Comparison of ENCODE assay signal across 11 cellular contexts in the genomic region with DNA sequence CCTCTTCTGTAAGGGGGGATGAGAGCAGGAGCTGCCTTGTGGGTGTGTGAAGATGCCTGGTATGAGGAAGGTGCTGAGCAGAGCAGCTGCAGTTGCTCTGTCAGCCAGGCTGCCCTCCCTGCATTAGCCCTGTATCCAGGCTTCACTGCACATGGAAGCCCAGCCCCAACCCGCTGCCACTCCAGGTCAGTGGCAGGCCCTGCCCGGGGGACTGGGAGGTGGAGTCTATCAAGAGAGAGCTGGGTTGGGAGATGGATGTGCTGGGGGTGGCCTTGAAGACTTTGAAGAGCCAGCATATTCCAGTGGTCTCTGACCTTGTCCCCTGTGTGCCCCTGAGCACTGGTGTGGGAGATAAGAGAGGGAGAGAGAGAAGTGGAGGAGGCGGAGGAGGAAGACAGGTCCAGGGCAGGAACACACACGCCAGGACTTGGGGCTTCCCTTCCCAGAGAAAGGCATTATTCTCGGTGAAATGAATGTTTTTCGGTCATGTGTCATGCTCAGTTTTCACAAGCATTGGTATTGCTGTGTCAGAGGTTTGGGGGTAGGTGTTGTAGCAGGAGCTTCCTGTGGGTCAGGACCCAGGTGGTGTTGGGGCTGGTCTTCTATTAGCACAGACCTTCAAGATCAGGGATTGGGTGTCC. TPM values are rescaled to one million over a fixed set of nuclear protein-coding genes. Genes with fewer than 3 reads are reported as not detected.
DNase-seq lines count a peak whose midpoint lies in the region; ATAC-seq, FAIRE-seq and TF ChIP-seq lines count a peak whose summit lies in the region.
"Had no signal": no experiment of that assay in that cellular context is flagged by ENCODE, and none has a peak within 500 bp of the region (broad histone marks: within the 10 kb centered on the region; RNA-seq: fewer than 3 reads in every experiment).

No MANE protein-coding gene starts in this region.

- H3K36me3 Mint-ChIP-seq in CD14-positive monocyte (peaks cover 64 to 65% of the 10 kb centered on the region in 2 donors), H9 (ENCODE audit: insufficient read depth in 1 of 3, low read depth in 3 of 3) (peaks cover 36 to 62% (median 58%) of the 10 kb centered on the region in 3 experiments; a peak in 6 of 7 replicates)
- peaks cover 0 to 49% (median 35%) of the 10 kb centered on the region in 3 donors for H3K36me3 Mint-ChIP-seq in naive thymus-derived CD8-positive, alpha-beta T cell

- no peak for ATAC-seq in naive thymus-derived CD8-positive, alpha-beta T cell
- ATAC-seq: GM23338 had no signal

- no peak overlapping the region for H2BK5ac ChIP-seq in H9 (ENCODE audit: insufficient read length, low read length)

- no peaks in the 10 kb centered on the region for H4K20me1 ChIP-seq in H9 (ENCODE audit: control insufficient read depth, insufficient read depth, insufficient read length)

- H3K27me3 Mint-ChIP-seq in CD14-positive monocyte (ENCODE audit: low read depth in 3 of 3) (peaks cover 0 to 4% (median 3%) of the 10 kb centered on the region in 3 donors), H9 (ENCODE audit: low read depth) (no peaks in the 10 kb centered on the region; the same call in 1 of the 2 replicates)
- no peaks in the 10 kb centered on the region for H3K27me3 Mint-ChIP-seq in naive thymus-derived CD8-positive, alpha-beta T cell

- H3K27ac ChIP-seq in H9 (ENCODE audit: insufficient read length, low read depth, low read length) = no peak overlapping the region

- TF ChIP-seq CTCF in CD14-positive monocyte (IDR thresholded peaks at IDR 0.05) (no peak), H9 (conservative IDR thresholded peaks at IDR 0.05) (no peak)

- H3K9me3 Mint-ChIP-seq in CD14-positive monocyte (peaks cover 0 to 2% (median 0%) of the 10 kb centered on the region in 7 donors), H9 (no peaks in the 10 kb centered on the region)
- no peaks in the 10 kb centered on the region for H3K9me3 Mint-ChIP-seq in naive thymus-derived CD8-positive, alpha-beta T cell
- H3K9me3 Mint-ChIP-seq: GM23338 had no signal

- H3K36me3 ChIP-seq in adipocyte (ENCODE audit: control insufficient read depth, insufficient read depth, low read length, severe bottlenecking) = peaks cover 62% of the 10 kb centered on the region
- H3K36me3 ChIP-seq: ovary had no signal

- H2BK120ac ChIP-seq in H9 (ENCODE audit: low read depth, low read length, poor library complexity, severe bottlenecking) = no peak overlapping the region

- no peak overlapping the region for H3K23ac ChIP-seq in H9 (ENCODE audit: insufficient read length, low read depth, low read length)

- H3K9ac ChIP-seq in H9 (ENCODE audit: extremely low read depth, insufficient read length, low read length) (no peak overlapping the region), adipocyte (ENCODE audit: low read length) (peak overlapping the region; percentile 95)

- H3K56ac ChIP-seq in H9 (ENCODE audit: insufficient read length, low read depth, low read length) = no peak overlapping the region

- no peak overlapping the region for H2BK20ac ChIP-seq in H9 (ENCODE audit: low read depth, low read length, poor library complexity, severe bottlenecking)

- H3K27ac Mint-ChIP-seq in CD14-positive monocyte (peak overlapping the region; percentile 82 to 98 (median 96)), H9 (no peak overlapping the region)
- peak overlapping the region in 6 of 10 donors; percentile 9 to 92 (median 69) for H3K27ac Mint-ChIP-seq in naive thymus-derived CD8-positive, alpha-beta T cell
- H3K27ac Mint-ChIP-seq: GM23338 had no signal

- peak overlapping the region; percentile 42 to 92 for H3K4me3 Mint-ChIP-seq in CD14-positive monocyte
- no peak overlapping the region for H3K4me3 Mint-ChIP-seq in H9
- peak overlapping the region in 4 of 10 donors; percentile 4 to 73 (median 41) for H3K4me3 Mint-ChIP-seq in naive thymus-derived CD8-positive, alpha-beta T cell
- H3K4me3 Mint-ChIP-seq: GM23338 had no signal

- no peak overlapping the region for H3K14ac ChIP-seq in H9 (ENCODE audit: insufficient read depth, low read length)

- peaks cover 82% of the 10 kb centered on the region for H3K4me1 Mint-ChIP-seq in CD14-positive monocyte
- H3K4me1 Mint-ChIP-seq in H9 = peaks cover 8 to 22% of the 10 kb centered on the region in 2 experiments
- peaks cover 11 to 41% (median 30%) of the 10 kb centered on the region in 4 donors for H3K4me1 Mint-ChIP-seq in naive thymus-derived CD8-positive, alpha-beta T cell

- peaks cover 5% of the 10 kb centered on the region for H3K79me1 ChIP-seq in H9 (ENCODE audit: insufficient read depth, low read depth, low read length, poor library complexity, severe bottlenecking)

- intact Hi-C loops in CD14-positive monocyte (cut with micrococcal nuclease) = loop anchor here (5.0 to 10.0 kb wide), 5 partner anchors 33 to 105 kb away; no protein-coding TSS in a partner anchor

- no peak overlapping the region for H3K4me2 ChIP-seq in H9 (ENCODE audit: insufficient read depth, insufficient read length, low read length)
- H3K4me2 ChIP-seq: GM23338 had no signal

- FAIRE-seq in HTR-8/SVneo (lab: Jason Lieb, UNC) (no peak), GM19239 (lab: Jason Lieb, UNC) (no peak)

- no peak overlapping the region for H2AK5ac ChIP-seq in H9 (ENCODE audit: insufficient read length, low read length)

- peak overlapping the region; percentile 91 for H3K4me3 ChIP-seq in adipocyte (ENCODE audit: low read length)
- H3K4me3 ChIP-seq: GM23338, ovary had no signal

- WGBS in H9 (ENCODE audit: extremely low coverage, insufficient read length, low lambda C conversion rate) = no CpG with 5 or more reads among the region's 6 CpGs

- no peak for DNase-seq in CD14-positive monocyte (ENCODE audit: low spot score)
- DNase-seq in H9 = peak; percentile 18
- DNase-seq in adipocyte (ENCODE audit: low read depth) = no peak
- DNase-seq in naive thymus-derived CD8-positive, alpha-beta T cell = no peak
- no peak for DNase-seq in HTR-8/SVneo (ENCODE audit: insufficient read length, low spot score)
- no peak for DNase-seq in C1 segment of cervical spinal cord (lab: John Stamatoyannopoulos, UW)
- no peak for DNase-seq in GM19239 (ENCODE audit: insufficient read length, low spot score)
- DNase-seq in midbrain (lab: John Stamatoyannopoulos, UW) = no peak
- DNase-seq: NCI-H1417, ovary had no signal

- H2BK12ac ChIP-seq in H9 (ENCODE audit: insufficient read length, low read depth, low read length) = no peak overlapping the region

- H3K18ac ChIP-seq in H9 (ENCODE audit: insufficient read length, low read depth, low read length) = no peak overlapping the region

- no peak overlapping the region for H4K5ac ChIP-seq in H9 (ENCODE audit: insufficient read length, low read depth, low read length)

- H3K4me1 ChIP-seq in H9 (ENCODE audit: insufficient read depth, low read length) = 0 out of 2 replicates have a peak, but pooled peaks cover 5% of the 10 kb centered on the region
- H3K4me1 ChIP-seq in adipocyte (ENCODE audit: control insufficient read depth, insufficient read depth, low read length) = peaks cover 47% of the 10 kb centered on the region

- H3K79me2 ChIP-seq in H9 (ENCODE audit: insufficient read depth, low read length) = no peaks in the 10 kb centered on the region

- H3K23me2 ChIP-seq in H9 (ENCODE audit: insufficient read length, low read depth, low read length, poor library complexity, severe bottlenecking) = peaks cover 5% of the 10 kb centered on the region

- H3K27me3 ChIP-seq in H9 (ENCODE audit: insufficient read depth, low read length) (no peaks in the 10 kb centered on the region), adipocyte (replicated peaks; ENCODE audit: control insufficient read depth, insufficient read depth, low read length) (no peaks in the 10 kb centered on the region)
- H3K27me3 ChIP-seq: ovary had no signal

- no peak overlapping the region for H2BK15ac ChIP-seq in H9 (ENCODE audit: low read depth, low read length)

- POLR2A ChIA-PET in naive thymus-derived CD8-positive, alpha-beta T cell (lab: Charles Lee) = interaction anchor here (1.1 kb wide), 1 partner anchor 27 kb away, joined by 3 read pairs; no protein-coding TSS in a partner anchor

- H3K9me3 ChIP-seq in H9 (ENCODE audit: control insufficient read depth, low read depth, low read length) (no peaks in the 10 kb centered on the region), adipocyte (ENCODE audit: control insufficient read depth, low read length) (no peaks in the 10 kb centered on the region)
- H3K9me3 ChIP-seq: ovary had no signal

- no peak overlapping the region for H4K91ac ChIP-seq in H9 (ENCODE audit: insufficient read length, low read depth, low read length)

- H3T11ph ChIP-seq in H9 (ENCODE audit: low read length) = no peak overlapping the region

- H3K4ac ChIP-seq in H9 (ENCODE audit: low read depth, low read length) = no peak overlapping the region

- no peak overlapping the region for H4K8ac ChIP-seq in H9 (replicated peaks; ENCODE audit: insufficient read length, low read depth, low read length)

- no peak overlapping the region for H2AFZ ChIP-seq in H9 (ENCODE audit: low read length)
- H2AFZ ChIP-seq: GM23338 had no signal

RNA-seq across cellular contexts. Expression of a gene that starts 2.6 kb away (rescaled TPM):
- 10 to 100 TPM; 36.6 to 52.3 TPM for polyA plus RNA-seq in CD14-positive monocyte
- 79.7 and 80.4 TPM in 2 replicates for total RNA-seq in H9 (2021)
- total RNA-seq in naive thymus-derived CD8-positive, alpha-beta T cell = 10 to 100 TPM; 29.1 to 33.8 TPM
- polyA plus RNA-seq in naive thymus-derived CD8-positive, alpha-beta T cell = 10 to 100 TPM in 1 of 3 donors, 1 to 10 TPM in 2; 7.9 to 10.9 (median 8.6) TPM

Comparison
In these comparisons a context has a peak if more than half of its experiments do, and no peak if none do; other contexts are left out.
1. H3K27ac Mint-ChIP-seq: peak in CD14-positive monocyte (7 of 7) and naive thymus-derived CD8-positive, alpha-beta T cell (6 of 10); none in H9 (0 of 3).
2. H3K4me3 Mint-ChIP-seq: peak in CD14-positive monocyte (2 of 2); none in H9 (0 of 2).